Comparison of ENCODE assay signal across 8 cellular contexts in the genomic region with DNA sequence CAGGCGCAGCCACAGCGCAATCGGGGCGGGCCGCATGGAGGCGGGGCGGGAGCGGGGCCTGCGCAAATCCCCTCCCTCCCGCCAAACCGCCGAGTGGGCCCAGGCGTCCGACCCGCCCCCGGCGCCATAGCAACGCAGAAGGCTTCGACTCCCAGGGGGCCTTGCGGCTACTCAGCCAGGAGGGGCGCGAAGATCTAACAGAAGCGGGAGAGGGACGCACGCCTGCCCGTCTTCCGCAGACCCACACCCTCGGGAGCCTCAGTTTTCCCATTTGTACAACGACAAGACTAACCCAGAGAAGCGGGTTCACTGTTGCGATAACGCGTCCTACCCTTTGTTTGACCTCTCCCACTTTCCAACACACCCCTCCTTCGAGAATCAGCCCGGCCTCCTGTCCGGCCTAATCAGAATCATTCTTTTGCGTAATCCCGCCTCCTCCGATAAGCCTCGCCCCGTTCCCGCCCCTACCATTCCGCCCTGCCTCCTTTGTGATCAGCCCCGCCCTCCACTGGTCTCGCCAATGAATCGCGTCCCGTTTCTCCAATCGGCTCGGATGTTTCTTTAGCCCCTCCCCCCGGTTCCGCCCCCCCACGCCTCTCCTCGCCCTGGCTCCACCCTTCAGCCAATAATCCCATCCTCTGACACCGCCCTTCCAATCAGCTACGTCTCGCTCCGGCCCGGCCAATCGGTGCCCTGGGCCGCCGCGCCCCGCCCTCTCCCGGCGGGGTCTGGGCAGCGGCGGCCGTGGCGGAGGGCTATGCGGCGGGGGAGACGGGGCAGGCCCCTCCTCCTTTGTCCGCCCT. TPM values are rescaled to one million over a fixed set of nuclear protein-coding genes. Genes with fewer than 3 reads are reported as not detected.
DNase-seq lines count a peak whose midpoint lies in the region; ATAC-seq, FAIRE-seq and TF ChIP-seq lines count a peak whose summit lies in the region.

A gene (minus strand): TSS at position 40 of the 803 bp plus-strand sequence. CDS start 4 bp downstream, at position 36.

- H3K4me1 ChIP-seq in kidney (ENCODE audit: control insufficient read depth in 1 of 2, insufficient read depth in 1 of 2, low read depth in 1 of 2, low read length in 2 of 2), result peaks cover 0 to 8% of the 10 kb centered on the region in 2 donors

- DNase-seq in AG08396 (ENCODE audit: low spot score) (peak; percentile 98), NCI-H460 (ENCODE audit: extremely low read depth, low read depth) (peak; percentile 98), chondrocyte (ENCODE audit: low spot score) (peak; percentile 99), kidney (peak; percentile 99)
- DNase-seq in activated CD4-positive, alpha-beta T cell treated with anti-CD3 and anti-CD28 coated beads for 24 hours (ENCODE audit: low read depth in 2 of 2), result peak; percentile 97 to 98
- DNase-seq in stimulated activated CD4-positive, alpha-beta T cell treated with anti-CD3 and anti-CD28 coated beads, Interleukin-15, amount 100 ng/mL, for 1 hour (ENCODE audit: low read depth in 1 of 2, low spot score in 1 of 2), result peak; percentile 95 to 96

- H3K36me3 Mint-ChIP-seq in chondrocyte (ENCODE audit: low read depth), result no peaks in the 10 kb centered on the region

- H3K27ac Mint-ChIP-seq in chondrocyte (ENCODE audit: unreplicated experiment), result peak within 1 kb of the TSS; percentile 86

- H3K9me3 ChIP-seq in kidney (ENCODE audit: control insufficient read depth in 1 of 2, low read length in 2 of 2), result no peaks in the 10 kb centered on the region

- ATAC-seq in GM19035 (IDR thresholded peaks at IDR 0.05; ENCODE audit: unreplicated experiment) (peak; percentile 81), HG03378 (IDR thresholded peaks at IDR 0.05; ENCODE audit: unreplicated experiment) (peak; percentile 70)

- peak; percentile 46 for FAIRE-seq in kidney (lab: Jason Lieb, UNC)

- H3K9me3 Mint-ChIP-seq in chondrocyte (ENCODE audit: low read depth), result no peaks in the 10 kb centered on the region

- peak within 1 kb of the TSS; percentile 66 to 82 for H3K4me3 ChIP-seq in kidney (ENCODE audit: low read length in 2 of 2)

- H3K4me3 Mint-ChIP-seq in chondrocyte (ENCODE audit: unreplicated experiment), result peak within 1 kb of the TSS; percentile 86

- H3K27ac ChIP-seq in kidney (ENCODE audit: low read depth in 2 of 2, low read length in 2 of 2), result peak within 1 kb of the TSS; percentile 51 to 74

- H3K9ac ChIP-seq in kidney (ENCODE audit: low read length in 2 of 2), result peak within 1 kb of the TSS; percentile 41 to 67

- H3K27me3 Mint-ChIP-seq in chondrocyte (ENCODE audit: low read depth), result peaks cover 4% of the 10 kb centered on the region

- H3K4me1 Mint-ChIP-seq in chondrocyte (ENCODE audit: low read depth), result no peaks in the 10 kb centered on the region

- intact Hi-C loops in kidney (cut with DNase I), result no loop called here

- no peak for TF ChIP-seq CTCF in chondrocyte (IDR thresholded peaks at IDR 0.05)
- TF ChIP-seq CTCF in kidney (IDR thresholded peaks at IDR 0.05; ENCODE audit: borderline replicate concordance, extremely low read depth, insufficient read depth), result no peak

- no peaks in the 10 kb centered on the region for H3K36me3 ChIP-seq in kidney (ENCODE audit: control insufficient read depth in 1 of 2, insufficient read depth in 2 of 2, low read length in 2 of 2)

RNA-seq across cellular contexts. Expression of the gene that starts here (rescaled TPM):
- total RNA-seq in NCI-H460 (2014; rRNA removed; shearing (Covaris generic)), result 0.79 and 2.7 TPM in 2 replicates
- polyA plus RNA-seq in NCI-H460 (2014; cell fraction: nucleus; rRNA removed), result 3.9 and 20.9 TPM in 2 replicates
- total RNA-seq in chondrocyte (3.3 to 4.0 TPM (median 3.9 TPM) in 3 replicates), kidney (5.3 TPM)
- 5.5 TPM for polyA plus RNA-seq in kidney (ENCODE audit: insufficient read depth, low read depth, low replicate concordance)

Comparison
In these comparisons a context has a peak if more than half of its experiments do, and no peak if none do; other contexts are left out.
1. Peak in every context shown above with its lines: DNase-seq, ATAC-seq, H3K4me3 ChIP-seq and H3K27ac ChIP-seq.